In the genomic region with DNA sequence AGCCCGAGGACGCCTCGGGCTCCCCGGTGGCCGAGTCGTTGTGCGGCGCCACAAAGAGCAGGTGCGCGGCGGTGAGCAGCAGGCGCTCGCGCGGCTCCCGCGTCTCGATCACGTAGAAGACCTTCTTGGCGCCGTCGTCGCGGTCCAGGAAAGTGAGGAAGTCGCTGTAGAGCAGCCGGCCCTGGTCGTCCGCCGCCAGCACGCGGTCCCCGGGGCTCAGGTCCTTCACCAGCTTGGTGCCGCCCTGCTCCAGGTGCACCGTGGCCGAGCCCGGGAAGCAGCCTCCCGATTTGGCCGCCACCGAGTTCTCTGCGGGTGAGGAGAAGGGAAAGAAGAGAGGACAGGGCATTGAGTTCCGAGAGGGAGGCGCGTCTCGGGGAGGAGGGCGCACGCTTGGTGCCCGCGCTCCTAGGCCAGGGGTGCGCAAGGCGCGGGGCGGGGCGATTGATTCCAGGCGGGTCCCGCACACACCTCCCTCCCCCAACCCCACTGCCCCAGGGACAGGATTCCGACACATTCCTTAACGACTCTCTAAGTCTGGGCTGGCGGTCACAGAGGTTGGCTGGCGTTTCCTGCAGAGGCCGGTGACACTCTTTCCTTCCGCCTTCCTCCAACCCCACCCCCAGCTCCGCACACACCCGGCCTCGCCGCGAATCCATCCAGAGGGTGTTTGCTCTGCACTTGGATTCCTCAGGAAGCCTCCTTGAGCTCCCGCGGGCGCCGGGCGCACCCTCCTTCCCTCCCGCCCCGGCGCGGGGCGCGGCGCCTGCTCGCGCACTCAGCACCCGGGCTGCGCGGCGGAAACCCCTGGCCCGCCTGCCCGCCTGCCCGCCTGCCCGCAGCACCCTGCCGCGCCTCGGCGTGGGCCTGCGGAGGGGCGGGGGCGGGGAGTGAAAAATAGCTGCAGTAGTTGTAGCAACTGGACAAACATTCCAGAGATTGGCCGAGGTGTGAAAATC, we compare ENCODE assay signal across 8 cellular contexts. TPM values are rescaled to one million over a fixed set of nuclear protein-coding genes. Genes with fewer than 3 reads are reported as not detected.
DNase-seq lines count a peak whose midpoint lies in the region; ATAC-seq and TF ChIP-seq lines count a peak whose summit lies in the region.

No MANE protein-coding gene starts in this region.

- H3K36me3 Mint-ChIP-seq in nephron (ENCODE audit: low read depth) = no peaks in the 10 kb centered on the region

- peaks cover 33% of the 10 kb centered on the region for H3K27me3 ChIP-seq in colonic mucosa

- peak overlapping the region; percentile 79 to 83 (median 80) for H3K4me3 Mint-ChIP-seq in nephron

- peaks cover 15% of the 10 kb centered on the region for H3K4me1 ChIP-seq in colonic mucosa

- H3K4me1 Mint-ChIP-seq in nephron = peaks cover 24% of the 10 kb centered on the region

- H3K27ac ChIP-seq in colonic mucosa = peak overlapping the region; percentile 19

- POLR2A ChIA-PET in GM10248 (lab: Yijun Ruan, JAX) = no interaction called here

- ATAC-seq in GM19328 (IDR thresholded peaks at IDR 0.05; ENCODE audit: unreplicated experiment) = no peak

- peak overlapping the region in 1 of 2 donors; percentile 35 for H3K9ac ChIP-seq in colonic mucosa (ENCODE audit: low read depth in 2 of 2, low read length in 2 of 2)

- CTCF ChIA-PET in GM10248 (lab: Yijun Ruan, JAX) = no interaction called here

- H3K36me3 ChIP-seq in colonic mucosa = no peaks in the 10 kb centered on the region

- TF ChIP-seq CTCF in colonic mucosa (IDR thresholded peaks at IDR 0.05) (no peak), nephron (IDR thresholded peaks at IDR 0.05; ENCODE audit: unreplicated experiment in 3 of 3) (no peak), GM10248 (IDR thresholded peaks at IDR 0.05; ENCODE audit: control extremely low read depth, extremely low read depth, low read depth, missing control alignments) (no peak), GM10266 (IDR thresholded peaks at IDR 0.05; ENCODE audit: control insufficient read depth, insufficient read depth, low read depth, missing control alignments) (no peak)

- no peaks in the 10 kb centered on the region for H3K9me3 Mint-ChIP-seq in nephron

- H3K9me3 ChIP-seq in colonic mucosa = no peaks in the 10 kb centered on the region

- intact Hi-C loops in colonic mucosa (cut with DNase I) = no loop called here

- H3K4me3 ChIP-seq in colonic mucosa = no peak overlapping the region

- H3K27me3 Mint-ChIP-seq in nephron (ENCODE audit: low read depth) = peaks cover 95% of the 10 kb centered on the region

- no peak overlapping the region for H3K27ac Mint-ChIP-seq in nephron

- DNase-seq in COLO668 (lab: John Stamatoyannopoulos, UW; ENCODE audit: unreplicated experiment) (peak; percentile 47), M059J (ENCODE audit: low read depth) (peak; percentile 28), colonic mucosa (peak; percentile 86), HUDEP-2 (lab: John Stamatoyannopoulos, UW; ENCODE audit: unreplicated experiment in 76 of 76) (no peak), GM10248 (ENCODE audit: extremely low spot score) (no peak), GM10266 (ENCODE audit: extremely low spot score) (no peak)

RNA-seq across cellular contexts. Expression of a gene that starts 8.6 kb away (rescaled TPM):
- not detected in 2 replicates for total RNA-seq in M059J (2014; rRNA removed; shearing (Covaris generic))
- 1 to 10 TPM; 5.6 to 8.1 TPM for total RNA-seq in colonic mucosa

Comparison
In these comparisons a context has a peak if more than half of its experiments do, and no peak if none do; other contexts are left out.
1. DNase-seq: peak in COLO668 (single experiment), M059J (single experiment) and colonic mucosa (single experiment); none in HUDEP-2 (0 of 76), GM10248 (single experiment) and GM10266 (single experiment).